11 cellular contexts compared by ENCODE assay signal in genomic region chr5:77643654-77644404, GRCh38. TPM values are rescaled to one million over a fixed set of nuclear protein-coding genes. Genes with fewer than 3 reads are reported as not detected.
DNase-seq lines count a peak whose midpoint lies in the region; ATAC-seq, FAIRE-seq and TF ChIP-seq lines count a peak whose summit lies in the region.
"Had no signal": no experiment of that assay in that cellular context is flagged by ENCODE, and none has a peak within 500 bp of the region (broad histone marks: within the 10 kb centered on the region; RNA-seq: fewer than 3 reads in every experiment).

No MANE protein-coding gene starts in this region.

- intact Hi-C loops in pancreas (cut with DNase I), result no loop called here

- no peak overlapping the region for H2BK120ac ChIP-seq in H1 (replicated peaks; ENCODE audit: low read depth, low read length)

- no peak overlapping the region for H3K56ac ChIP-seq in H1 (replicated peaks; ENCODE audit: insufficient read length, low read depth, low read length)

- no peak overlapping the region for H2BK20ac ChIP-seq in H1 (ENCODE audit: low read length)

- peak overlapping the region; percentile 46 for H3K4me3 Mint-ChIP-seq in activated T-cell treated with anti-CD3 and anti-CD28 coated beads, Interleukin-2, amount 50 U/mL, for 24 hours
- H3K4me3 Mint-ChIP-seq in activated T-cell treated with anti-CD3 and anti-CD28 coated beads, Interleukin-2, amount 50 U/mL, for 4 hours, result no peak overlapping the region

- H4K20me1 ChIP-seq in H1 (replicated peaks in 1 of 2; ENCODE audit: control insufficient read depth in 1 of 2, insufficient read depth in 2 of 2, low read length in 2 of 2) (peaks cover 11 to 21% of the 10 kb centered on the region in 2 experiments), smooth muscle cell (ENCODE audit: low read depth) (no peaks in the 10 kb centered on the region)

- no peaks in the 10 kb centered on the region for H3K79me1 ChIP-seq in H1 (ENCODE audit: low read depth, low read length)

- H3K9me3 ChIP-seq in H1 (ENCODE audit: insufficient read depth in 2 of 2, low read depth in 1 of 2, low read length in 1 of 2) (no peaks in the 10 kb centered on the region), smooth muscle cell (replicated peaks; ENCODE audit: low read depth) (no peaks in the 10 kb centered on the region), pancreas (no peaks in the 10 kb centered on the region)

- no peak overlapping the region for H2AK5ac ChIP-seq in H1 (ENCODE audit: low read depth, low read length)

- H3K27me3 Mint-ChIP-seq in activated T-cell treated with anti-CD3 and anti-CD28 coated beads, Interleukin-2, amount 50 U/mL, for 24 hours, result peaks cover 96% of the 10 kb centered on the region
- H3K27me3 Mint-ChIP-seq in activated T-cell treated with anti-CD3 and anti-CD28 coated beads, Interleukin-2, amount 50 U/mL, for 4 hours (ENCODE audit: low read depth), result peaks cover 83% of the 10 kb centered on the region

- TF ChIP-seq CTCF in H1 (IDR thresholded peaks at IDR 0.05; ENCODE audit: control extremely low read depth in 1 of 3, insufficient read depth in 1 of 3, low read depth in 1 of 3, low read length in 3 of 3) (no peak), smooth muscle cell (IDR thresholded peaks at IDR 0.05; ENCODE audit: borderline replicate concordance, insufficient read depth, poor library complexity, severe bottlenecking) (no peak), pancreas (IDR thresholded peaks at IDR 0.05) (no peak)

- peaks cover 25% of the 10 kb centered on the region for H3K4me1 Mint-ChIP-seq in activated T-cell treated with anti-CD3 and anti-CD28 coated beads, Interleukin-2, amount 50 U/mL, for 24 hours (ENCODE audit: low read depth)
- H3K4me1 Mint-ChIP-seq in activated T-cell treated with anti-CD3 and anti-CD28 coated beads, Interleukin-2, amount 50 U/mL, for 4 hours (ENCODE audit: low read depth), result peaks cover 20% of the 10 kb centered on the region

- no peak overlapping the region for H3K23ac ChIP-seq in H1 (ENCODE audit: insufficient read length)

- H3K4ac ChIP-seq in H1 (replicated peaks; ENCODE audit: insufficient read length, low read depth, low read length), result no peak overlapping the region

- 4% methylated on average over 29 of the region's 29 CpGs; no CpG with 5 or more reads in 1 of the 2 experiments for WGBS in H1 (ENCODE audit: extremely low coverage in 1 of 2, insufficient coverage in 1 of 2, insufficient read length in 1 of 2, insufficient replicate concordance in 2 of 2, low coverage in 1 of 2, low lambda C conversion rate in 2 of 2, missing lambda C conversion rate in 1 of 2), 2 experiments
- 4% methylated on average over 29 of the region's 29 CpGs for WGBS in smooth muscle cell (ENCODE audit: low lambda C conversion rate)
- 13 to 14% methylated on average over 29 of the region's 29 CpGs for WGBS in pancreas, 2 donors

- H3F3A ChIP-seq in smooth muscle cell (ENCODE audit: low read depth), result no peaks in the 10 kb centered on the region

- no peak for TF ChIP-seq RAD21 in H1 (IDR thresholded peaks at IDR 0.05 in 1 of 2, conservative IDR thresholded peaks at IDR 0.05 in 1 of 2; ENCODE audit: low read depth in 2 of 2, low read length in 2 of 2)

- FAIRE-seq in H1 (lab: Jason Lieb, UNC) (no peak), pancreas (lab: Jason Lieb, UNC) (no peak)

- no peaks in the 10 kb centered on the region for H3K9me3 Mint-ChIP-seq in activated T-cell treated with anti-CD3 and anti-CD28 coated beads, Interleukin-2, amount 50 U/mL, for 24 hours
- H3K9me3 Mint-ChIP-seq in activated T-cell treated with anti-CD3 and anti-CD28 coated beads, Interleukin-2, amount 50 U/mL, for 4 hours, result peaks cover 4% of the 10 kb centered on the region

- H3K18ac ChIP-seq in H1 (ENCODE audit: extremely low read depth, low read length), result no peak overlapping the region

- CTCF ChIA-PET in H1 (lab: Charles Lee; ENCODE audit: partially characterized antibody), result no interaction called here

- no peak overlapping the region for H3K14ac ChIP-seq in H1 (ENCODE audit: insufficient read length)

- no peak overlapping the region for H2BK5ac ChIP-seq in H1 (ENCODE audit: low read depth, low read length)

- TF ChIP-seq POLR2A in H1 (IDR thresholded peaks at IDR 0.05; ENCODE audit: control extremely low read depth in 1 of 2, low read depth in 2 of 2, low read length in 2 of 2), result no peak

- no peak for ATAC-seq in activated T-cell treated with anti-CD3 and anti-CD28 coated beads, Interleukin-2, amount 50 U/mL, for 4 hours
- no peak for ATAC-seq in pancreas

- no peak overlapping the region for H4K91ac ChIP-seq in H1 (replicated peaks; ENCODE audit: insufficient read length, low read length)

- H3K27ac ChIP-seq in H1 (ENCODE audit: low read depth, low read length), result no peak overlapping the region
- no peak overlapping the region for H3K27ac ChIP-seq in smooth muscle cell (ENCODE audit: low read depth)
- no peak overlapping the region for H3K27ac ChIP-seq in pancreas
- H3K27ac ChIP-seq: spleen had no signal

- H4K5ac ChIP-seq in H1 (ENCODE audit: insufficient read length, low read depth, low read length), result no peak overlapping the region

- H2BK12ac ChIP-seq in H1 (ENCODE audit: low read depth, low read length), result no peak overlapping the region

- H3K27me3 ChIP-seq in H1 (replicated peaks in 1 of 4; ENCODE audit: control insufficient read depth in 3 of 4, extremely low read depth in 1 of 4, insufficient read depth in 3 of 4, low read length in 3 of 4) (peaks cover 75 to 100% (median 95%) of the 10 kb centered on the region in 4 experiments), smooth muscle cell (ENCODE audit: low read depth) (peaks cover 100% of the 10 kb centered on the region), pancreas (peaks cover 20 to 59% (median 35%) of the 10 kb centered on the region in 4 donors)

- H4K8ac ChIP-seq in H1 (ENCODE audit: extremely low read depth, insufficient read depth, low read length), result no peak overlapping the region

- POLR2A ChIA-PET in H1 (lab: Charles Lee; ENCODE audit: partially characterized antibody), result no interaction called here

- H3K9ac ChIP-seq in H1 (replicated peaks in 1 of 4; ENCODE audit: extremely low read depth in 1 of 4, low read depth in 3 of 4, low read length in 3 of 4), result no peak overlapping the region
- H3K9ac ChIP-seq in smooth muscle cell (ENCODE audit: low read depth), result no peak overlapping the region

- H2BK15ac ChIP-seq in H1 (ENCODE audit: low read length), result no peak overlapping the region

- H3K4me1 ChIP-seq in H1 (replicated peaks in 1 of 4; ENCODE audit: control insufficient read depth in 3 of 4, insufficient read depth in 4 of 4, low read length in 3 of 4) (peaks cover 6 to 22% (median 9%) of the 10 kb centered on the region in 4 experiments), smooth muscle cell (ENCODE audit: low read depth) (peaks cover 29% of the 10 kb centered on the region), pancreas (peaks cover 4 to 9% (median 5%) of the 10 kb centered on the region in 3 donors)

- H3K27ac Mint-ChIP-seq in activated T-cell treated with anti-CD3 and anti-CD28 coated beads, Interleukin-2, amount 50 U/mL, for 24 hours, result no peak overlapping the region

- H3K36me3 Mint-ChIP-seq in activated T-cell treated with anti-CD3 and anti-CD28 coated beads, Interleukin-2, amount 50 U/mL, for 24 hours (ENCODE audit: low read depth), result no peaks in the 10 kb centered on the region
- no peaks in the 10 kb centered on the region for H3K36me3 Mint-ChIP-seq in activated T-cell treated with anti-CD3 and anti-CD28 coated beads, Interleukin-2, amount 50 U/mL, for 4 hours (ENCODE audit: insufficient read depth)

- H3K79me2 ChIP-seq in H1 (ENCODE audit: control insufficient read depth in 1 of 2, insufficient read depth in 2 of 2, low read length in 2 of 2) (no peaks in the 10 kb centered on the region), smooth muscle cell (ENCODE audit: low read depth) (no peaks in the 10 kb centered on the region)

- no peak overlapping the region for H2AFZ ChIP-seq in H1 (ENCODE audit: low read length)
- no peak overlapping the region for H2AFZ ChIP-seq in smooth muscle cell (ENCODE audit: low read depth)

- DNase-seq in activated T-cell treated with anti-CD3 and anti-CD28 coated beads, Interleukin-2, amount 50 U/mL, for 24 hours, result no peak
- no peak for DNase-seq in activated T-cell treated with anti-CD3 and anti-CD28 coated beads, Interleukin-2, amount 50 U/mL, for 4 hours
- DNase-seq in MV-4-11 (lab: John Stamatoyannopoulos, UW), result peak; percentile 26
- no peak for DNase-seq in H1 (ENCODE audit: low read depth in 1 of 2, low spot score in 2 of 2)
- no peak for DNase-seq in smooth muscle cell (lab: John Stamatoyannopoulos, UW; ENCODE audit: unreplicated experiment)
- DNase-seq in pancreas, result no peak
- DNase-seq in NCI-H1694 treated with DMSO at 0.1 percent for 48 hours (lab: John Stamatoyannopoulos, UW), result no peak
- DNase-seq in AG08395 (ENCODE audit: low spot score), result no peak
- DNase-seq: erythroblast, Karpas-422, spleen had no signal

- no peak for TF ChIP-seq EP300 in H1 (IDR thresholded peaks at IDR 0.05; ENCODE audit: borderline replicate concordance in 1 of 2, low read depth in 2 of 2, low read length in 2 of 2)

- peak overlapping the region; percentile 23 to 62; a peak in 3 of 4 replicates for H3K4me2 ChIP-seq in H1 (ENCODE audit: insufficient read depth in 1 of 2, low read depth in 2 of 2, low read length in 2 of 2)
- peak overlapping the region; percentile 91 for H3K4me2 ChIP-seq in smooth muscle cell

- H3K4me3 ChIP-seq in H1 (ENCODE audit: extremely low read depth in 1 of 4, insufficient read depth in 2 of 4, low read depth in 3 of 4, low read length in 4 of 4), result peak overlapping the region in 1 of 4 experiments; percentile 56; a peak in 5 of 8 replicates
- peak overlapping the region; percentile 4 for H3K4me3 ChIP-seq in smooth muscle cell
- no peak overlapping the region for H3K4me3 ChIP-seq in pancreas

- no peaks in the 10 kb centered on the region; a peak in 1 of 8 replicates for H3K36me3 ChIP-seq in H1 (ENCODE audit: control insufficient read depth in 2 of 4, insufficient read depth in 4 of 4, low read length in 3 of 4)
- no peaks in the 10 kb centered on the region for H3K36me3 ChIP-seq in smooth muscle cell (ENCODE audit: low read depth)
- no peaks in the 10 kb centered on the region for H3K36me3 ChIP-seq in pancreas
- H3K36me3 ChIP-seq: spleen had no signal

- peaks cover 9% of the 10 kb centered on the region for H3K23me2 ChIP-seq in H1 (ENCODE audit: low read depth, low read length)

RNA-seq across cellular contexts. Expression of gene OTP, which starts 5.3 kb away (rescaled TPM):
- not detected for total RNA-seq in activated T-cell treated with anti-CD3 and anti-CD28 coated beads, Interleukin-2, amount 50 U/mL, for 4 hours
- not detected in 2 replicates for total RNA-seq in H1 (2021; fragmentation: NEBNext Ultra II Directional; extraction: Animal tissue kit (Norgen Biotek cat#: 25700))
- polyA plus RNA-seq in H1 (2011; rRNA removed), result not detected in 2 replicates
- not detected for polyA plus RNA-seq in H1 (2011; cell fraction: cytosol; rRNA removed)
- polyA plus RNA-seq in H1 (2011; cell fraction: nucleus; rRNA removed), result not detected
- polyA plus RNA-seq in H1 (2012, experiment 1 of 2), result not detected in 4 replicates
- not detected for polyA plus RNA-seq in H1 (2012, experiment 2 of 2)
- 0.02 TPM for polyA plus RNA-seq in H1 (2013, experiment 1 of 2)
- polyA plus RNA-seq in H1 (2013, experiment 2 of 2), result 0.02 TPM
- polyA minus RNA-seq in H1 (2011; rRNA and poly(A)+ RNA removed), result not detected in 2 replicates
- not detected for polyA minus RNA-seq in H1 (2011; cell fraction: cytosol; rRNA and poly(A)+ RNA removed)
- polyA minus RNA-seq in H1 (2011; cell fraction: nucleus; rRNA and poly(A)+ RNA removed), result not detected
- not detected in 2 replicates for total RNA-seq in smooth muscle cell
- polyA plus RNA-seq in smooth muscle cell, result not detected in 2 replicates
- total RNA-seq in pancreas, result not detected
- not detected for polyA plus RNA-seq in pancreas
- total RNA-seq: spleen had no signal
- polyA plus RNA-seq: spleen had no signal
